In the genomic region with DNA sequence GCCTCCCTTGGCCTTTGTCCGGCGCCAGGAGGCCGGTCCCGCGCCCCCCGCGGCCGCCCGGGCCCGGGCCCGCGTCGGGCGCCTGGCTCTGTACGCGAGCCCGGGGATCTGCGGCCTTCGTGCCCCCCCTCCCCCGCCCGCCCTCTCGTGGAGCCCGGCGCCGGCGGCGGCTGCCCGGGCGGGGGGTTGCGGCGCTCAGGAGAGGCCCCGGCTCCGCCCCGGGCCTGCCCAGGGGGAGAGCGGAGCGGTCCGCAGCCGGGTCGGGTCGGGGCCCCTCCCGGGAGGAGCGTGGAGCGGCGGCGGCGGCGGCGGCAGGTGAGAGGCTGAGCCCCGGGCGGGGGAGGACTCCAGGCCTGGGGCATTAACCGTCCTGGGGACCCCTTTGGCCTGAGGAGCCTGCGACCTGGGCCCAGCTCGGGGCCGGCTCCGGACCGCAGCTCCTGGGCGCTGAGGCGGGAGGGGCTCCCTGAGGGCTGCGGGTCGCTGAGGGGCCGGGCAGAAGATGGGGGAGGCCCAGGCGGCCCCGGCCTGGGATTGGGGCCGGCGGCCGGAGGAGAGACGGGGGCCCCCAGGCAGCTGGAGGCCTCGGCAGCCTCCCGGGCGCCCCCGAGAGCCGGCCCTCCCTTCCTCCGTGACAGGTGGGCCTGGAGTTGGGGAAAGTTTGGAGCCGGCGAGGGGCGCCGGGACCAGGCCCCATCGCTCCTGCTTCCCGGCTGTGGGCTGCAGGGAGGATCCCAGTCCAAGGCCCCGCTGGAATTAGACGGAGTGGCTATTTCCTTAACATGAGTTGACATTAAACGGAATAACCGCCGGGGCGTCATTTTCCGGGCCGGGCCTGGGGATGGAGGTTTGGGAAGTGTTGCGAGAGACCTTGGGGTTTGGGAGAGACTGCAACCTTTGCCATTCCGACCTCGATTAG, we compare ENCODE assay signal across 8 cellular contexts. TPM values are rescaled to one million over a fixed set of nuclear protein-coding genes. Genes with fewer than 3 reads are reported as not detected.
A peak's percentile ranks its signal among the peaks of the same experiment; 100 is the strongest.
DNase-seq lines count a peak whose midpoint lies in the region; ATAC-seq and TF ChIP-seq lines count a peak whose summit lies in the region.
"Not testable (repeated sequence)": the region's sequence is repeated elsewhere in the genome, so short reads cannot be mapped to it uniquely, and the experiment has no call there.

No MANE protein-coding gene starts in this region.

- not testable (repeated sequence) for H3K4me1 ChIP-seq in HUES64 (ENCODE audit: insufficient read depth, low read length)

- peaks cover 27% of the 10 kb centered on the region for H3K4me1 Mint-ChIP-seq in nephron
- peaks cover 41% of the 10 kb centered on the region for H3K4me1 Mint-ChIP-seq in stimulated activated naive CD8-positive, alpha-beta T cell treated with anti-CD3 and anti-CD28 coated beads, Interleukin-15, Interleukin-2, amounts not matched to agents 100 ng/mL and 50 ng/mL, for 24 hours (ENCODE audit: low read depth)

- H3K27ac Mint-ChIP-seq in nephron: peak overlapping the region; percentile 98 to 100 (median 100)
- peak overlapping the region; percentile 96 for H3K27ac Mint-ChIP-seq in stimulated activated naive CD8-positive, alpha-beta T cell treated with anti-CD3 and anti-CD28 coated beads, Interleukin-15, Interleukin-2, amounts not matched to agents 100 ng/mL and 50 ng/mL, for 24 hours

- H3K9me3 Mint-ChIP-seq in nephron; stimulated activated naive CD8-positive, alpha-beta T cell treated with anti-CD3 and anti-CD28 coated beads, Interleukin-15, Interleukin-2, amounts not matched to agents 100 ng/mL and 50 ng/mL, for 24 hours: not testable (repeated sequence)

- ATAC-seq in GM21825 (IDR thresholded peaks at IDR 0.05; ENCODE audit: unreplicated experiment): peak; percentile 27
- ATAC-seq in Right ventricle myocardium inferior: peak; percentile 33

- H3K27me3 Mint-ChIP-seq in nephron (ENCODE audit: low read depth); stimulated activated naive CD8-positive, alpha-beta T cell treated with anti-CD3 and anti-CD28 coated beads, Interleukin-15, Interleukin-2, amounts not matched to agents 100 ng/mL and 50 ng/mL, for 24 hours: not testable (repeated sequence)

- intact Hi-C loops in Right ventricle myocardium inferior (cut with DNase I): not testable (repeated sequence)

- not testable (repeated sequence) for H3K9me3 ChIP-seq in HUES64 (ENCODE audit: insufficient read depth, low read depth, low read length)

- DNase-seq in EL (peak; percentile 28), T-helper 9 cell (peak; percentile 33)
- not testable (repeated sequence) for DNase-seq in Right ventricle myocardium inferior (ENCODE audit: missing footprints)

- under 1% methylated on average over 74 of the region's 90 CpGs for WGBS in HUES64

- H3K36me3 ChIP-seq in HUES64 (ENCODE audit: insufficient read depth, low read length): peaks cover 16% of the 10 kb centered on the region

- not testable (repeated sequence) for TF ChIP-seq CTCF in nephron (IDR thresholded peaks at IDR 0.05; ENCODE audit: unreplicated experiment in 3 of 3)

- H3K9ac ChIP-seq in HUES64 (ENCODE audit: low read depth, low read length): peak overlapping the region; percentile 89

- not testable (repeated sequence) for H3K27me3 ChIP-seq in HUES64 (ENCODE audit: insufficient read depth, low read length)

- H3K36me3 Mint-ChIP-seq in nephron (ENCODE audit: low read depth): peaks cover 31% of the 10 kb centered on the region
- H3K36me3 Mint-ChIP-seq in stimulated activated naive CD8-positive, alpha-beta T cell treated with anti-CD3 and anti-CD28 coated beads, Interleukin-15, Interleukin-2, amounts not matched to agents 100 ng/mL and 50 ng/mL, for 24 hours (ENCODE audit: low read depth): peaks cover 23% of the 10 kb centered on the region

- H3K4me3 ChIP-seq in HUES64 (ENCODE audit: low read length): peak overlapping the region; percentile 82

- H3K4me3 Mint-ChIP-seq in nephron: peak overlapping the region; percentile 97 to 99 (median 98)
- peak overlapping the region; percentile 95 for H3K4me3 Mint-ChIP-seq in stimulated activated naive CD8-positive, alpha-beta T cell treated with anti-CD3 and anti-CD28 coated beads, Interleukin-15, Interleukin-2, amounts not matched to agents 100 ng/mL and 50 ng/mL, for 24 hours

- H3K27ac ChIP-seq in HUES64 (ENCODE audit: low read depth, low read length) (peak overlapping the region; percentile 67; the same call in 1 of the 2 replicates), angular gyrus (ENCODE audit: low read depth, low read length) (peak overlapping the region; percentile 40)

RNA-seq across cellular contexts. Expression of gene TLK2, which starts 0.6 kb away (rescaled TPM):
- 34.2 TPM for polyA plus RNA-seq in HUES64 (2013, experiment 1 of 2)
- polyA plus RNA-seq in HUES64 (2013, experiment 2 of 2): 35.9 TPM
- total RNA-seq in Right ventricle myocardium inferior: 29.1 TPM

RNA-seq across cellular contexts. Expression of gene METTL2A, which starts 55.5 kb away (rescaled TPM):
- polyA plus RNA-seq in HUES64 (2013, experiment 1 of 2): 26.9 TPM
- 28.0 TPM for polyA plus RNA-seq in HUES64 (2013, experiment 2 of 2)
- total RNA-seq in Right ventricle myocardium inferior: 15.0 TPM
